ENCODE assay signal across 15 cellular contexts in genomic region chr11:6232899-6233298, GRCh38. TPM values are rescaled to one million over a fixed set of nuclear protein-coding genes. Genes with fewer than 3 reads are reported as not detected.
A peak's percentile ranks its signal among the peaks of the same experiment; 100 is the strongest.
DNase-seq lines count a peak whose midpoint lies in the region; ATAC-seq, FAIRE-seq and TF ChIP-seq lines count a peak whose summit lies in the region.
"Had no signal": no experiment of that assay in that cellular context is flagged by ENCODE, and none has a peak within 500 bp of the region (broad histone marks: within the 10 kb centered on the region; RNA-seq: fewer than 3 reads in every experiment).

No MANE protein-coding gene starts in this region.

- TF ChIP-seq POLR2A in upper lobe of left lung (IDR thresholded peaks at IDR 0.05) = no peak

- H3K27ac Mint-ChIP-seq in activated T-cell treated with anti-CD3 and anti-CD28 coated beads, Interleukin-2, amount 50 U/mL, for 24 hours = no peak overlapping the region

- H3K27ac ChIP-seq in PC-3 (ENCODE audit: low read length) = no peak overlapping the region
- no peak overlapping the region for H3K27ac ChIP-seq in small intestine (ENCODE audit: low read depth in 1 of 2, low read length in 1 of 2)
- no peak overlapping the region for H3K27ac ChIP-seq in upper lobe of left lung
- H3K27ac ChIP-seq: C4-2B had no signal

- H3K4me3 Mint-ChIP-seq in activated T-cell treated with anti-CD3 and anti-CD28 coated beads, Interleukin-2, amount 50 U/mL, for 24 hours = peak overlapping the region; percentile 99
- H3K4me3 Mint-ChIP-seq: dendritic cell treated with granulocyte-macrophage colony-stimulating factor and Interleukin-4, amounts not matched to agents 40 ng/mL and 50 ng/mL, for 4 days had no signal

- DNase-seq in activated T-cell treated with anti-CD3 and anti-CD28 coated beads, Interleukin-2, amount 50 U/mL, for 24 hours = no peak
- no peak for DNase-seq in activated T-cell treated with anti-CD3 and anti-CD28 coated beads for 4 hours
- DNase-seq in PC-3 = no peak
- no peak for DNase-seq in epithelial cell of proximal tubule (ENCODE audit: low read depth)
- peak; percentile 28 for DNase-seq in small intestine
- no peak for DNase-seq in GM03348 (ENCODE audit: low spot score)
- no peak for DNase-seq in upper lobe of left lung
- no peak for DNase-seq in 8988T
- DNase-seq: head of caudate nucleus, NCI-H1105, T1000 had no signal

- no peak for ATAC-seq in PC-3
- ATAC-seq in upper lobe of left lung (ENCODE audit: low FRiP score in 2 of 2) = no peak
- ATAC-seq: sciatic nerve had no signal

- H4K20me1 ChIP-seq in PC-3 (ENCODE audit: low read length) = peaks cover 5% of the 10 kb centered on the region; the same call in 1 of the 2 replicates

- no peaks in the 10 kb centered on the region for H3K27me3 Mint-ChIP-seq in activated T-cell treated with anti-CD3 and anti-CD28 coated beads, Interleukin-2, amount 50 U/mL, for 24 hours
- H3K27me3 Mint-ChIP-seq: dendritic cell treated with granulocyte-macrophage colony-stimulating factor and Interleukin-4, amounts not matched to agents 40 ng/mL and 50 ng/mL, for 4 days had no signal

- H3K9ac ChIP-seq in PC-3 (ENCODE audit: low read length) = no peak overlapping the region

- H3K9me2 ChIP-seq in PC-3 (replicated peaks; ENCODE audit: low read length) = no peaks in the 10 kb centered on the region

- H3K4me1 Mint-ChIP-seq in activated T-cell treated with anti-CD3 and anti-CD28 coated beads, Interleukin-2, amount 50 U/mL, for 24 hours (ENCODE audit: low read depth) = peaks cover 54% of the 10 kb centered on the region

- H3F3A ChIP-seq in PC-3 (ENCODE audit: low read length, unreplicated experiment) = no peaks in the 10 kb centered on the region

- H2AFZ ChIP-seq in PC-3 (ENCODE audit: low read length) = no peak overlapping the region

- H3K79me2 ChIP-seq in PC-3 (ENCODE audit: low read length) = peaks cover 63% of the 10 kb centered on the region

- H3K9me3 Mint-ChIP-seq in activated T-cell treated with anti-CD3 and anti-CD28 coated beads, Interleukin-2, amount 50 U/mL, for 24 hours = no peaks in the 10 kb centered on the region
- H3K9me3 Mint-ChIP-seq: dendritic cell treated with granulocyte-macrophage colony-stimulating factor and Interleukin-4, amounts not matched to agents 40 ng/mL and 50 ng/mL, for 4 days had no signal

- peak overlapping the region; percentile 90 for H3K4me2 ChIP-seq in PC-3 (ENCODE audit: low read length)

- CTCF ChIA-PET in PC-3 (lab: Charles Lee) = no interaction called here

- H3K4me3 ChIP-seq in PC-3 (ENCODE audit: low read length) (peak overlapping the region; percentile 91; the same call in 1 of the 2 replicates), epithelial cell of proximal tubule (ENCODE audit: low read depth, low read length) (peak overlapping the region; percentile 83), small intestine (ENCODE audit: low read depth in 1 of 2, low read length in 2 of 2) (no peak overlapping the region), upper lobe of left lung (peak overlapping the region in 1 of 4 donors; percentile 69)
- H3K4me3 ChIP-seq: lung had no signal

- TF ChIP-seq CTCF in PC-3 (conservative IDR thresholded peaks at IDR 0.05; ENCODE audit: low read depth, low read length) = no peak
- no peak for TF ChIP-seq CTCF in epithelial cell of proximal tubule (conservative IDR thresholded peaks at IDR 0.05; ENCODE audit: low read depth, low read length)
- TF ChIP-seq CTCF in upper lobe of left lung (IDR thresholded peaks at IDR 0.05) = no peak

- H3K36me3 ChIP-seq in PC-3 (ENCODE audit: low read depth, low read length) (no peaks in the 10 kb centered on the region), small intestine (ENCODE audit: control insufficient read depth in 2 of 2, insufficient read depth in 2 of 2, low read length in 2 of 2) (no peaks in the 10 kb centered on the region), upper lobe of left lung (no peaks in the 10 kb centered on the region)

- POLR2A ChIA-PET in PC-3 (lab: Charles Lee; ENCODE audit: unreplicated experiment) = no interaction called here

- H3K9me3 ChIP-seq in PC-3 (ENCODE audit: low read length) = no peaks in the 10 kb centered on the region
- no peaks in the 10 kb centered on the region for H3K9me3 ChIP-seq in small intestine (ENCODE audit: control insufficient read depth, low read depth)
- H3K9me3 ChIP-seq in upper lobe of left lung = no peaks in the 10 kb centered on the region

- intact Hi-C loops in PC-3 (cut with micrococcal nuclease) = no loop called here

- no peak for TF ChIP-seq EP300 in upper lobe of left lung (IDR thresholded peaks at IDR 0.05)

- no TSS peak for BruUV-seq in PC-3 (replicated peaks; lab: Mats Ljungman, UMichigan)

- no peak for FAIRE-seq in small intestine (lab: Jason Lieb, UNC)

- H3K27me3 ChIP-seq in PC-3 (ENCODE audit: low read length) (no peaks in the 10 kb centered on the region), small intestine (ENCODE audit: control insufficient read depth in 2 of 2, insufficient read depth in 2 of 2, low read length in 2 of 2) (no peaks in the 10 kb centered on the region), upper lobe of left lung (no peaks in the 10 kb centered on the region)

- peaks cover 21% of the 10 kb centered on the region for H3K36me3 Mint-ChIP-seq in activated T-cell treated with anti-CD3 and anti-CD28 coated beads, Interleukin-2, amount 50 U/mL, for 24 hours (ENCODE audit: low read depth)

- peaks cover 11% of the 10 kb centered on the region for H3K4me1 ChIP-seq in PC-3 (ENCODE audit: insufficient read depth, low read length)
- H3K4me1 ChIP-seq in small intestine (ENCODE audit: control insufficient read depth in 2 of 2, insufficient read depth in 1 of 2, low read depth in 1 of 2, low read length in 1 of 2) = peaks cover 7 to 11% of the 10 kb centered on the region in 2 donors
- H3K4me1 ChIP-seq in upper lobe of left lung = peaks cover 13 to 25% (median 18%) of the 10 kb centered on the region in 4 donors

RNA-seq across cellular contexts. Expression of gene FHIP1B, which starts 1.5 kb away (rescaled TPM):
- total RNA-seq in PC-3 (2014; rRNA removed) (23.3 and 30.4 TPM in 2 replicates), epithelial cell of proximal tubule (9.6 and 15.6 TPM in 2 replicates), upper lobe of left lung (100 to 1,000 TPM in 1 of 6 donors, 10 to 100 TPM in 5; 37.4 to 163 (median 39.6) TPM)
- 100 to 1,000 TPM in 2 of 3 donors, 10 to 100 TPM in 1; 63.4 to 157 (median 142) TPM for polyA plus RNA-seq in small intestine

RNA-seq across cellular contexts. Expression of gene CNGA4, which starts 6.0 kb away (rescaled TPM):
- 0.51 TPM in 1 of 2 replicates, not detected in the other for total RNA-seq in PC-3 (2014; rRNA removed)
- not detected in 2 replicates for total RNA-seq in epithelial cell of proximal tubule
- polyA plus RNA-seq in small intestine = under 1 TPM in 1 of 3 donors, not detected in 2; 0.09 TPM
- total RNA-seq in upper lobe of left lung = 1 to 10 TPM in 4 of 6 donors, under 1 TPM in 2; 0.23 to 9.3 (median 1.8) TPM

RNA-seq across cellular contexts. Expression of gene CCKBR, which starts 26.7 kb away (rescaled TPM):
- total RNA-seq in PC-3 (2014; rRNA removed) = not detected in 2 replicates
- total RNA-seq in epithelial cell of proximal tubule = not detected in 2 replicates
- polyA plus RNA-seq in small intestine = under 1 TPM in 1 of 3 donors, not detected in 2; 0.06 TPM
- total RNA-seq in upper lobe of left lung = not detected
- total RNA-seq: lung had no signal
- polyA plus RNA-seq: lung had no signal

RNA-seq across cellular contexts. Expression of gene C11orf42, which starts 27.5 kb away (rescaled TPM):
- not detected in 2 replicates for total RNA-seq in PC-3 (2014; rRNA removed)
- total RNA-seq in epithelial cell of proximal tubule = not detected in 2 replicates
- polyA plus RNA-seq in small intestine = not detected
- total RNA-seq in upper lobe of left lung = not detected
- total RNA-seq: lung, sciatic nerve had no signal
- polyA plus RNA-seq: lung had no signal

RNA-seq across cellular contexts. Expression of gene OR52W1, which starts 33.9 kb away (rescaled TPM):
- total RNA-seq in PC-3 (2014; rRNA removed) (not detected in 2 replicates), epithelial cell of proximal tubule (not detected in 2 replicates), upper lobe of left lung (not detected)
- not detected for polyA plus RNA-seq in small intestine
- total RNA-seq: lung, sciatic nerve had no signal
- polyA plus RNA-seq: lung had no signal

Comparison
In these comparisons a context has a peak if more than half of its experiments do, and no peak if none do; other contexts are left out.
1. H3K4me3 ChIP-seq: peak in PC-3 (single experiment) and epithelial cell of proximal tubule (single experiment); none in small intestine (0 of 2).